In genomic region chr1:26012862-26013261, GRCh38 we compare ENCODE assay signal across 10 cellular contexts.
"Had no signal": no experiment of that assay in that cellular context is flagged by ENCODE, and none has a peak within 500 bp of the region (broad histone marks: within the 10 kb centered on the region; RNA-seq: fewer than 3 reads in every experiment).

No MANE protein-coding gene starts in this region.

- DNase-seq: activated CD4-positive, alpha-beta T cell treated with anti-CD3 and anti-CD28 coated beads, Interleukin-2, amount 50 U/mL, for 1 hour; activated naive CD4-positive, alpha-beta T cell treated with anti-CD3 and anti-CD28 coated beads, Interleukin-2, amount 10 ng/mL, durations not matched to agents 7 days and 5 days; activated T-cell treated with anti-CD3 and anti-CD28 coated beads for 4 hours; foreskin melanocyte; head of caudate nucleus; islet precursor cell; left ventricle myocardium superior; retina had no signal

- H3K27me3 Mint-ChIP-seq: activated T-helper 17 cell treated with anti-CD3 and anti-CD28 coated beads, Interleukin-2, amount 50 U/mL, for 72 hours had no signal

- H3K9me3 Mint-ChIP-seq: activated naive CD4-positive, alpha-beta T cell treated with anti-CD3 and anti-CD28 coated beads, Interleukin-2, amount 10 ng/mL, durations not matched to agents 7 days and 5 days; activated T-helper 17 cell treated with anti-CD3 and anti-CD28 coated beads, Interleukin-2, amount 50 U/mL, for 72 hours; neural crest cell had no signal

- H3K4me1 Mint-ChIP-seq: activated naive CD4-positive, alpha-beta T cell treated with anti-CD3 and anti-CD28 coated beads, Interleukin-2, amount 10 ng/mL, durations not matched to agents 7 days and 5 days; activated T-helper 17 cell treated with anti-CD3 and anti-CD28 coated beads, Interleukin-2, amount 50 U/mL, for 72 hours had no signal

- H3K4me3 Mint-ChIP-seq: activated naive CD4-positive, alpha-beta T cell treated with anti-CD3 and anti-CD28 coated beads, Interleukin-2, amount 10 ng/mL, durations not matched to agents 7 days and 5 days; activated T-helper 17 cell treated with anti-CD3 and anti-CD28 coated beads, Interleukin-2, amount 50 U/mL, for 72 hours; neural crest cell had no signal

- H3K36me3 Mint-ChIP-seq: activated naive CD4-positive, alpha-beta T cell treated with anti-CD3 and anti-CD28 coated beads, Interleukin-2, amount 10 ng/mL, durations not matched to agents 7 days and 5 days had no signal

- H3K27ac Mint-ChIP-seq: activated naive CD4-positive, alpha-beta T cell treated with anti-CD3 and anti-CD28 coated beads, Interleukin-2, amount 10 ng/mL, durations not matched to agents 7 days and 5 days; activated T-helper 17 cell treated with anti-CD3 and anti-CD28 coated beads, Interleukin-2, amount 50 U/mL, for 72 hours had no signal
